ENCODE assay signal across 19 cellular contexts in the genomic region with DNA sequence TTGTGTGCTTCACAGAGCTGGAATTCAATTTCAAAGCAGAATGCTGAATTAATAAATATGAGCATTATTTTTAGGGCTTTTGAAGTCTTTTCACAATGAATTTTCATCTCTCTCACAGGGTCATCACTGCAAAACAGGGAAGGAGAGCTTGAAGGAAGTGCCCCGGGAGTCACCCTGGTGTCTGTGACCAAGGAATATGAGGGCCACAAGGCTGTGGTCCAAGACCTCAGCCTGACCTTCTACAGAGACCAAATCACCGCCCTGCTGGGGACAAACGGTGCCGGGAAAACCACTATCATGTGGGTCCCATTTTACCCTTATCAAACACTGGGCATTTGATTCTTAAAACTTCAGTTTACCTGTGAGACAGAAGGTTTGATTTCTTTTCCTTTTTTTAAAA.
"Had no signal": no experiment of that assay in that cellular context is flagged by ENCODE, and none has a peak within 500 bp of the region (broad histone marks: within the 10 kb centered on the region; RNA-seq: fewer than 3 reads in every experiment).

No MANE protein-coding gene starts in this region.

- H3K36me3 ChIP-seq: brain microvascular endothelial cell had no signal

- H3K27me3 ChIP-seq: brain microvascular endothelial cell had no signal

- ATAC-seq: activated CD4-positive, CD25-positive, alpha-beta regulatory T cell treated with anti-CD3 and anti-CD28 coated beads, Interleukin-2, amount 50 U/mL, for 24 hours; activated CD8-positive, alpha-beta T cell treated with anti-CD3 and anti-CD28 coated beads for 36 hours; activated T-cell treated with anti-CD3 and anti-CD28 coated beads, Interleukin-2, amount 50 U/mL, for 72 hours had no signal

- H3K27ac ChIP-seq: PC-9 had no signal

- DNase-seq: activated CD4-positive, alpha-beta T cell treated with anti-CD3 and anti-CD28 coated beads for 4 hours; activated CD8-positive, alpha-beta memory T cell treated with anti-CD3 and anti-CD28 coated beads, Interleukin-2, amount 50 U/mL, for 4 hours; activated CD8-positive, alpha-beta T cell treated with anti-CD3 and anti-CD28 coated beads for 36 hours; activated gamma-delta T cell treated with Interleukin-2 at 50 U/mL for 16 hours; activated naive CD4-positive, alpha-beta T cell treated with anti-CD3 and anti-CD28 coated beads, Interleukin-2, amount 10 ng/mL, durations not matched to agents 7 days and 5 days; activated naive CD8-positive, alpha-beta T cell treated with anti-CD3 and anti-CD28 coated beads for 36 hours; activated T-cell treated with anti-CD3 and anti-CD28 coated beads, Interleukin-2, amount 50 U/mL, for 72 hours; brain microvascular endothelial cell; MM.1S; NCI-H1092 treated with DMSO at 0.1 percent for 48 hours; NCI-H1436; NCI-H187; NCI-H2081 treated with DMSO at 0.1 percent for 48 hours; NCI-H446; NCI-H524; PC-9; SIG-M5; T-helper 1 cell had no signal
